In genomic region chr16:81808933-81809480, GRCh38 we compare ENCODE assay signal across 9 cellular contexts.
DNase-seq lines count a peak whose midpoint lies in the region; ATAC-seq and TF ChIP-seq lines count a peak whose summit lies in the region.
"Had no signal": no experiment of that assay in that cellular context is flagged by ENCODE, and none has a peak within 500 bp of the region (broad histone marks: within the 10 kb centered on the region; RNA-seq: fewer than 3 reads in every experiment).

No MANE protein-coding gene starts in this region.

- TF ChIP-seq CTCF in GM12875 (IDR thresholded peaks at IDR 0.05; ENCODE audit: borderline replicate concordance, insufficient read depth, low read depth, low read length): no peak

- H3K4me1 Mint-ChIP-seq in central memory CD8-positive, alpha-beta T cell: peaks cover 70% of the 10 kb centered on the region

- H3K4me3 Mint-ChIP-seq in central memory CD8-positive, alpha-beta T cell: peak overlapping the region; percentile 56

- H3K36me3 Mint-ChIP-seq in central memory CD8-positive, alpha-beta T cell (ENCODE audit: insufficient read depth): no peaks in the 10 kb centered on the region

- H3K27ac Mint-ChIP-seq in central memory CD8-positive, alpha-beta T cell (ENCODE audit: low read depth): peak overlapping the region; percentile 88

- H3K4me3 ChIP-seq in GM12875 (ENCODE audit: low read depth, low read length): peak overlapping the region; percentile 34
- H3K4me3 ChIP-seq: GM23248 had no signal

- ATAC-seq in GM21367 (IDR thresholded peaks at IDR 0.05; ENCODE audit: unreplicated experiment) (peak; percentile 65), HG03442 (IDR thresholded peaks at IDR 0.05; ENCODE audit: unreplicated experiment) (peak; percentile 63)
- peak; percentile 89 for ATAC-seq in central memory CD8-positive, alpha-beta T cell (replicated peaks; ENCODE audit: extremely low read depth, poor library complexity, severe bottlenecking)

- peak in 1 of 2 donors; percentile 43 for DNase-seq in central memory CD8-positive, alpha-beta T cell (ENCODE audit: low spot score in 2 of 2)
- DNase-seq in NCI-H146 treated with DMSO at 0.1 percent for 48 hours (lab: John Stamatoyannopoulos, UW; ENCODE audit: unreplicated experiment) (no peak), SW 1271 (lab: John Stamatoyannopoulos, UW) (no peak), NCI-H226 (no peak), KG1 (lab: John Stamatoyannopoulos, UW) (no peak)
- DNase-seq: GM23248 had no signal

- H3K27me3 Mint-ChIP-seq in central memory CD8-positive, alpha-beta T cell: no peaks in the 10 kb centered on the region

- no peaks in the 10 kb centered on the region for H3K9me3 Mint-ChIP-seq in central memory CD8-positive, alpha-beta T cell
